In genomic region chr2:152330235-152330866, GRCh38 we compare ENCODE assay signal across 28 cellular contexts.
"Had no signal": no experiment of that assay in that cellular context is flagged by ENCODE, and none has a peak within 500 bp of the region (broad histone marks: within the 10 kb centered on the region; RNA-seq: fewer than 3 reads in every experiment).

No MANE protein-coding gene starts in this region.

- H3K27ac Mint-ChIP-seq: activated B cell treated with CpG ODN at 0.5 μM for 24 hours; activated CD4-positive, alpha-beta T cell treated with anti-CD3 and anti-CD28 coated beads for 36 hours; activated CD8-positive, alpha-beta memory T cell treated with anti-CD3 and anti-CD28 coated beads, Interleukin-2, amount 10 ng/mL, durations not matched to agents 7 days and 5 days; activated CD8-positive, alpha-beta T cell treated with anti-CD3 and anti-CD28 coated beads, Interleukin-2, amount 10 ng/mL, durations not matched to agents 7 days and 5 days; activated naive CD4-positive, alpha-beta T cell treated with anti-CD3 and anti-CD28 coated beads, Interleukin-2, amount 50 U/mL, for 72 hours; activated T-helper 2 cell treated with anti-CD3 and anti-CD28 coated beads, Interferon-gamma antibody, Interleukin-2, Interleukin-4, amounts not matched to agents 10 μg/mL and 5 μg/mL and 100 μg/mL, durations not matched to agents 14 hours and 24 hours and 36 hours; natural killer cell; neural progenitor cell; stimulated activated naive B cell treated with anti-CD40 and anti-IgM and Interleukin-4, amounts not matched to agents 10 μg/mL and 1 μg/mL and 100 μg/mL, for 72 hours had no signal

- H3K4me3 ChIP-seq: cardiac muscle cell, colonic mucosa, dorsolateral prefrontal cortex, gastroesophageal sphincter, hepatocyte, neural progenitor cell, right atrium auricular region, suprapubic skin, tibial artery had no signal

- H3K4me1 ChIP-seq: colonic mucosa, neural progenitor cell had no signal

- H3K4me3 Mint-ChIP-seq: activated B cell treated with CpG ODN at 0.5 μM for 24 hours; activated CD4-positive, alpha-beta T cell treated with anti-CD3 and anti-CD28 coated beads for 36 hours; activated CD8-positive, alpha-beta memory T cell treated with anti-CD3 and anti-CD28 coated beads, Interleukin-2, amount 10 ng/mL, durations not matched to agents 7 days and 5 days; activated CD8-positive, alpha-beta T cell treated with anti-CD3 and anti-CD28 coated beads, Interleukin-2, amount 10 ng/mL, durations not matched to agents 7 days and 5 days; natural killer cell; neural progenitor cell; stimulated activated naive B cell treated with anti-CD40 and anti-IgM and Interleukin-4, amounts not matched to agents 10 μg/mL and 1 μg/mL and 100 μg/mL, for 72 hours had no signal

- H3K27ac ChIP-seq: cardiac muscle cell, colonic mucosa, dorsolateral prefrontal cortex, gastroesophageal sphincter, hepatocyte, neural progenitor cell, parathyroid adenoma, right atrium auricular region, suprapubic skin, tibial artery had no signal

- H3K36me3 ChIP-seq: cardiac muscle cell, colonic mucosa, gastroesophageal sphincter, neural progenitor cell, right atrium auricular region, suprapubic skin, tibial artery had no signal

- DNase-seq: activated B cell treated with CpG ODN at 0.5 μM for 24 hours; activated CD4-positive, alpha-beta T cell treated with anti-CD3 and anti-CD28 coated beads for 36 hours; activated CD8-positive, alpha-beta memory T cell treated with anti-CD3 and anti-CD28 coated beads, Interleukin-2, amount 10 ng/mL, durations not matched to agents 7 days and 5 days; activated CD8-positive, alpha-beta T cell treated with anti-CD3 and anti-CD28 coated beads, Interleukin-2, amount 10 ng/mL, durations not matched to agents 7 days and 5 days; activated T-cell treated with anti-CD3 and anti-CD28 coated beads, Interleukin-2, amount 50 U/mL, for 48 hours; anterior cingulate cortex; cerebellar nuclear complex; colonic mucosa; dorsolateral prefrontal cortex; effector memory CD4-positive, alpha-beta T cell; islet precursor cell; left colon; natural killer cell; occipital lobe; stimulated activated CD4-positive, alpha-beta T cell treated with anti-CD3 and anti-CD28 coated beads, Interleukin-15, amount 100 ng/mL, for 24 hours; stimulated activated CD4-positive, alpha-beta T cell treated with anti-CD3 and anti-CD28 coated beads, Interleukin-2, amount 100 ng/mL, for 24 hours; stimulated activated naive B cell treated with anti-CD40 and anti-IgM and Interleukin-4, amounts not matched to agents 10 μg/mL and 1 μg/mL and 100 μg/mL, for 72 hours; T-helper 2 cell; tibial artery had no signal

- ATAC-seq: activated CD4-positive, alpha-beta T cell treated with anti-CD3 and anti-CD28 coated beads for 36 hours; activated CD8-positive, alpha-beta memory T cell treated with anti-CD3 and anti-CD28 coated beads, Interleukin-2, amount 10 ng/mL, durations not matched to agents 7 days and 5 days; activated CD8-positive, alpha-beta T cell treated with anti-CD3 and anti-CD28 coated beads, Interleukin-2, amount 10 ng/mL, durations not matched to agents 7 days and 5 days; activated naive CD4-positive, alpha-beta T cell treated with anti-CD3 and anti-CD28 coated beads, Interleukin-2, amount 50 U/mL, for 72 hours; gastroesophageal sphincter; left colon; natural killer cell; stimulated activated naive B cell treated with anti-CD40 and anti-IgM and Interleukin-4, amounts not matched to agents 10 μg/mL and 1 μg/mL and 100 μg/mL, for 72 hours had no signal

- H3K36me3 Mint-ChIP-seq: activated CD8-positive, alpha-beta memory T cell treated with anti-CD3 and anti-CD28 coated beads, Interleukin-2, amount 10 ng/mL, durations not matched to agents 7 days and 5 days; activated naive CD4-positive, alpha-beta T cell treated with anti-CD3 and anti-CD28 coated beads, Interleukin-2, amount 50 U/mL, for 72 hours; natural killer cell; neural progenitor cell; stimulated activated naive B cell treated with anti-CD40 and anti-IgM and Interleukin-4, amounts not matched to agents 10 μg/mL and 1 μg/mL and 100 μg/mL, for 72 hours had no signal

- H3K9ac ChIP-seq: neural progenitor cell, parathyroid adenoma had no signal

- H3K9me3 ChIP-seq: colonic mucosa, gastroesophageal sphincter, right atrium auricular region, suprapubic skin, tibial artery had no signal

- H3K9me3 Mint-ChIP-seq: activated B cell treated with CpG ODN at 0.5 μM for 24 hours; activated naive CD4-positive, alpha-beta T cell treated with anti-CD3 and anti-CD28 coated beads, Interleukin-2, amount 50 U/mL, for 72 hours; activated T-helper 2 cell treated with anti-CD3 and anti-CD28 coated beads, Interferon-gamma antibody, Interleukin-2, Interleukin-4, amounts not matched to agents 10 μg/mL and 5 μg/mL and 100 μg/mL, durations not matched to agents 14 hours and 24 hours and 36 hours; natural killer cell; neural progenitor cell; stimulated activated naive B cell treated with anti-CD40 and anti-IgM and Interleukin-4, amounts not matched to agents 10 μg/mL and 1 μg/mL and 100 μg/mL, for 72 hours had no signal

- H3K27me3 ChIP-seq: cardiac muscle cell, colonic mucosa, dorsolateral prefrontal cortex, gastroesophageal sphincter, hepatocyte, right atrium auricular region, suprapubic skin, tibial artery had no signal
